In the genomic region with DNA sequence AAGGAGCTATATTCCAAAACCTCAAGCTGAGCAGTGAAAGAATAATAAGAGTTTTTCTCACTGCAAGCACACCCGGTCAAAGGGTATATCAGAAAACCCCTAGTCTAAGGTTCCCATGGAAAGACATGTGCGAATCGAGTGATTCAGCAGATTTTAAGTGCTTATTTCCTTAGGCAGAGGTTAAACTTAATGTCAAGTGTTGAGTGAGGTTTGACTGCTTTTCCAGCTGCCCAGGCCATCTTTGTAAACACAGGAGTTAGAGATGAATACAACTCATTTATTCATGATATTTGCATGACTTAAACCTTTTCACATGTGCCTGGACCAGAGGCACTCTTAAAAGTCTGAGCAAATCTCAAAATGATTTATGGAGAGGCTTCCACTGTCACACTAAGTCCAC, we compare ENCODE assay signal across 25 cellular contexts.
DNase-seq lines count a peak whose midpoint lies in the region; ATAC-seq, FAIRE-seq and TF ChIP-seq lines count a peak whose summit lies in the region.
"Had no signal": no experiment of that assay in that cellular context is flagged by ENCODE, and none has a peak within 500 bp of the region (broad histone marks: within the 10 kb centered on the region; RNA-seq: fewer than 3 reads in every experiment).

No MANE protein-coding gene starts in this region.

- no peak overlapping the region for H4K5ac ChIP-seq in mesendoderm (ENCODE audit: low read length)

- no peak overlapping the region for H3K4me3 Mint-ChIP-seq in astrocyte (ENCODE audit: unreplicated experiment)
- H3K4me3 Mint-ChIP-seq: activated naive CD4-positive, alpha-beta T cell treated with anti-CD3 and anti-CD28 coated beads, Interleukin-2, amount 10 ng/mL, durations not matched to agents 7 days and 5 days; mesothelial cell of epicardium; stimulated activated memory B cell treated with anti-CD40 and anti-IgM and Interleukin-4, amounts not matched to agents 10 μg/mL and 1 μg/mL and 100 μg/mL, for 72 hours had no signal

- H2BK5ac ChIP-seq in mesendoderm (ENCODE audit: low read length): no peak overlapping the region

- H3K9ac ChIP-seq in astrocyte (ENCODE audit: low read length) (no peak overlapping the region), mesendoderm (ENCODE audit: low read length) (no peak overlapping the region)

- H3K4me3 ChIP-seq in astrocyte (ENCODE audit: insufficient read depth, low read depth, low read length) (no peak overlapping the region), mesendoderm (ENCODE audit: low read length) (no peak overlapping the region)
- H3K4me3 ChIP-seq: body of pancreas, esophagus muscularis mucosa, hepatocyte, MG63, pancreas, SK-N-MC, smooth muscle cell, tibial nerve had no signal

- no peak for TF ChIP-seq CTCF in astrocyte (IDR thresholded peaks at IDR 0.05; ENCODE audit: insufficient read depth, low read depth, low read length)

- peak overlapping the region; percentile 65 for H4K8ac ChIP-seq in mesendoderm (ENCODE audit: low read depth, low read length)

- H3K36me3 ChIP-seq in astrocyte (ENCODE audit: insufficient read depth, low read length): no peaks in the 10 kb centered on the region
- H3K36me3 ChIP-seq in mesendoderm (ENCODE audit: control insufficient read depth, insufficient read depth, low read length): no peaks in the 10 kb centered on the region
- H3K36me3 ChIP-seq: esophagus muscularis mucosa, MG63, pancreas, tibial nerve had no signal

- H3K9me3 Mint-ChIP-seq in astrocyte (ENCODE audit: unreplicated experiment): no peaks in the 10 kb centered on the region
- H3K9me3 Mint-ChIP-seq: activated naive CD4-positive, alpha-beta T cell treated with anti-CD3 and anti-CD28 coated beads, Interleukin-2, amount 10 ng/mL, durations not matched to agents 7 days and 5 days; mesothelial cell of epicardium; stimulated activated memory B cell treated with anti-CD40 and anti-IgM and Interleukin-4, amounts not matched to agents 10 μg/mL and 1 μg/mL and 100 μg/mL, for 72 hours had no signal

- H3K23ac ChIP-seq in mesendoderm (ENCODE audit: low read length): no peak overlapping the region

- H3K4me1 ChIP-seq in astrocyte (ENCODE audit: insufficient read depth, low read length) (peaks cover 19% of the 10 kb centered on the region), mesendoderm (ENCODE audit: control insufficient read depth, low read depth, low read length) (no peaks in the 10 kb centered on the region)
- H3K4me1 ChIP-seq: body of pancreas had no signal

- H3K27ac Mint-ChIP-seq in astrocyte (ENCODE audit: unreplicated experiment): no peak overlapping the region
- H3K27ac Mint-ChIP-seq: activated naive CD4-positive, alpha-beta T cell treated with anti-CD3 and anti-CD28 coated beads, Interleukin-2, amount 10 ng/mL, durations not matched to agents 7 days and 5 days; mesothelial cell of epicardium; stimulated activated memory B cell treated with anti-CD40 and anti-IgM and Interleukin-4, amounts not matched to agents 10 μg/mL and 1 μg/mL and 100 μg/mL, for 72 hours had no signal

- no peaks in the 10 kb centered on the region for H3K27me3 ChIP-seq in astrocyte (ENCODE audit: insufficient read depth, low read length)
- no peaks in the 10 kb centered on the region for H3K27me3 ChIP-seq in mesendoderm (ENCODE audit: insufficient read depth, low read length, poor library complexity)
- H3K27me3 ChIP-seq: body of pancreas, esophagus muscularis mucosa, hepatocyte, MG63, pancreas, tibial nerve had no signal

- H2BK15ac ChIP-seq in mesendoderm (replicated peaks; ENCODE audit: low read depth): peak overlapping the region; percentile 36

- no peaks in the 10 kb centered on the region for H3K9me3 ChIP-seq in astrocyte (ENCODE audit: insufficient read depth, low read depth, low read length)
- H3K9me3 ChIP-seq: body of pancreas, esophagus muscularis mucosa, MG63, pancreas, tibial nerve had no signal

- H3K27ac ChIP-seq in astrocyte (ENCODE audit: low read depth, low read length) (no peak overlapping the region), mesendoderm (ENCODE audit: low read depth, low read length) (no peak overlapping the region)
- H3K27ac ChIP-seq: 22Rv1, body of pancreas, hepatocyte, pancreas, SK-N-MC, tibial nerve had no signal

- H2BK120ac ChIP-seq in mesendoderm (ENCODE audit: low read depth, low read length): peak overlapping the region; percentile 38

- H2AFZ ChIP-seq in astrocyte (ENCODE audit: low read depth, low read length): no peak overlapping the region
- H2AFZ ChIP-seq: hepatocyte had no signal

- no peak overlapping the region for H3K56ac ChIP-seq in mesendoderm (ENCODE audit: low read length)

- DNase-seq in NCI-H510A treated with DMSO at 0.1 percent for 48 hours (lab: John Stamatoyannopoulos, UW) (peak; percentile 28), NCI-H510A (lab: John Stamatoyannopoulos, UW) (no peak), astrocyte (ENCODE audit: low read depth) (peak; percentile 74), mesendoderm (no peak), DMS153 (lab: John Stamatoyannopoulos, UW) (no peak), occipital lobe (lab: John Stamatoyannopoulos, UW) (no peak)
- DNase-seq: activated CD4-positive, alpha-beta T cell treated with anti-CD3 and anti-CD28 coated beads for 48 hours; activated naive CD4-positive, alpha-beta T cell treated with anti-CD3 and anti-CD28 coated beads, Interleukin-2, amount 10 ng/mL, durations not matched to agents 7 days and 5 days; activated T-cell treated with anti-CD3 and anti-CD28 coated beads for 4 hours; body of pancreas; C1 segment of cervical spinal cord; DMS79 treated with DMSO at 0.1 percent for 48 hours; MG63; NCI-H1694; pancreas had no signal

- H2AK5ac ChIP-seq in mesendoderm (ENCODE audit: low read length): no peak overlapping the region

- peaks cover 13% of the 10 kb centered on the region for H3K4me1 Mint-ChIP-seq in astrocyte (ENCODE audit: low read depth, unreplicated experiment)
- H3K4me1 Mint-ChIP-seq: activated naive CD4-positive, alpha-beta T cell treated with anti-CD3 and anti-CD28 coated beads, Interleukin-2, amount 10 ng/mL, durations not matched to agents 7 days and 5 days; stimulated activated memory B cell treated with anti-CD40 and anti-IgM and Interleukin-4, amounts not matched to agents 10 μg/mL and 1 μg/mL and 100 μg/mL, for 72 hours had no signal

- no peaks in the 10 kb centered on the region for H3K79me1 ChIP-seq in mesendoderm (ENCODE audit: low read length)

- H3K36me3 Mint-ChIP-seq in astrocyte (ENCODE audit: low read depth, unreplicated experiment): no peaks in the 10 kb centered on the region
- H3K36me3 Mint-ChIP-seq: activated naive CD4-positive, alpha-beta T cell treated with anti-CD3 and anti-CD28 coated beads, Interleukin-2, amount 10 ng/mL, durations not matched to agents 7 days and 5 days; mesothelial cell of epicardium; stimulated activated memory B cell treated with anti-CD40 and anti-IgM and Interleukin-4, amounts not matched to agents 10 μg/mL and 1 μg/mL and 100 μg/mL, for 72 hours had no signal

- H3K18ac ChIP-seq in mesendoderm (ENCODE audit: low read length): no peak overlapping the region

- ATAC-seq in GM18870 (IDR thresholded peaks at IDR 0.05; ENCODE audit: unreplicated experiment) (no peak), GM19452 (IDR thresholded peaks at IDR 0.05; ENCODE audit: unreplicated experiment) (no peak)
- ATAC-seq: body of pancreas; pancreas; stimulated activated memory B cell treated with anti-CD40 and anti-IgM and Interleukin-4, amounts not matched to agents 10 μg/mL and 1 μg/mL and 100 μg/mL, for 72 hours had no signal

- H3K27me3 Mint-ChIP-seq in astrocyte (ENCODE audit: low read depth, unreplicated experiment): peaks cover 2% of the 10 kb centered on the region
- H3K27me3 Mint-ChIP-seq: activated naive CD4-positive, alpha-beta T cell treated with anti-CD3 and anti-CD28 coated beads, Interleukin-2, amount 10 ng/mL, durations not matched to agents 7 days and 5 days; stimulated activated memory B cell treated with anti-CD40 and anti-IgM and Interleukin-4, amounts not matched to agents 10 μg/mL and 1 μg/mL and 100 μg/mL, for 72 hours had no signal

- no peaks in the 10 kb centered on the region for H4K20me1 ChIP-seq in astrocyte (ENCODE audit: insufficient read depth, low read length)

- no peak overlapping the region for H3K4me2 ChIP-seq in astrocyte (ENCODE audit: low read length)
- H3K4me2 ChIP-seq in mesendoderm (ENCODE audit: low read length): no peak overlapping the region
- H3K4me2 ChIP-seq: hepatocyte, smooth muscle cell had no signal

- WGBS in mesendoderm (ENCODE audit: extremely low coverage, insufficient coverage, low lambda C conversion rate): no CpG with 5 or more reads among the region's 3 CpGs

- no peak overlapping the region for H3K4ac ChIP-seq in mesendoderm (ENCODE audit: low read depth, low read length)

- no peak for FAIRE-seq in astrocyte (lab: Jason Lieb, UNC)
- FAIRE-seq: pancreas had no signal

- H3K79me2 ChIP-seq in astrocyte (ENCODE audit: insufficient read depth, low read length) (no peaks in the 10 kb centered on the region), mesendoderm (ENCODE audit: control insufficient read depth, insufficient read depth, low read length) (no peaks in the 10 kb centered on the region)
- H3K79me2 ChIP-seq: hepatocyte had no signal

Comparison
In these comparisons a context has a peak if more than half of its experiments do, and no peak if none do; other contexts are left out.
1. DNase-seq: peak in NCI-H510A treated with DMSO at 0.1 percent for 48 hours (single experiment) and astrocyte (single experiment); none in NCI-H510A (single experiment), mesendoderm (single experiment), DMS153 (single experiment) and occipital lobe (single experiment).